8 cellular contexts compared by ENCODE assay signal in the genomic region with DNA sequence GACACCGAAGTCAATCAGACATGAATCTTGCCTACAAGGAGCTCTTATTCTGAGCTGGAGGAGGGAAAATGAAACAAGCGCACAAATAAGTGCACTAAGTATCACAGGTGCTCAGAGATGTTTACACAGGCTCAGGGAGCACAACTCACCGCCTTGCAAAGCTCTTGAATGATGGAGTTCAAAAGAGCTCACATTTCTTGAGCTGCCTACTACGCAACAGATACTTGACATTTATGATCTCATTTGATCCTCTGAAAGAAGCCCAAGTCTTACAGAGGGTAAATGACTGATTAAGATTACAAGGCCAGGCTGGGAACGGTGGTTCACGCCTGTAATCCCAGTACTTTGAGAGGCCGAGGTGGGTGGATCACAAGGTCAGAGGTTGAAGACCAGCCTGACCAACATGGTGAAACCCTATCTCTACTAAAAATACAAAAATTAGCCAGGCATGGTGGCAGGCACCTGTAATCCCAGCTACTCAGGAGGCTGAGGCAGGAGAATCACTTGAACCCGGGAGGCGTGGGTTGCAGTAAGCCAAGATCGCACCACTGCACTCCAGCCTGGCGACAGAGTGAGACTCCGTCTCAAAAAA. TPM values are rescaled to one million over a fixed set of nuclear protein-coding genes. Genes with fewer than 3 reads are reported as not detected.
DNase-seq lines count a peak whose midpoint lies in the region; ATAC-seq and TF ChIP-seq lines count a peak whose summit lies in the region.
"Not testable (repeated sequence)": the region's sequence is repeated elsewhere in the genome, so short reads cannot be mapped to it uniquely, and the experiment has no call there.

No MANE protein-coding gene starts in this region.

- H2BK12ac ChIP-seq in trophoblast cell (ENCODE audit: low read length): not testable (repeated sequence)

- not testable (repeated sequence) for H3K4me3 ChIP-seq in MM.1S (ENCODE audit: low read length); endocrine pancreas (ENCODE audit: control insufficient read depth, insufficient read depth, low read length); lung; trophoblast cell (ENCODE audit: low read depth, low read length); upper lobe of right lung

- POLR2A ChIA-PET in activated CD4-positive, alpha-beta T cell treated with anti-CD3 and anti-CD28 coated beads for 36 hours (lab: Charles Lee): interaction anchor here (0.7 kb wide), 1 partner anchor 303 kb away, joined by 4 read pairs; no protein-coding TSS in a partner anchor

- peak; percentile 32 for DNase-seq in DMS 273 (lab: John Stamatoyannopoulos, UW; ENCODE audit: unreplicated experiment)
- DNase-seq in MM.1S: peak; percentile 39
- peak; percentile 68 for DNase-seq in NCI-H2196 (lab: John Stamatoyannopoulos, UW; ENCODE audit: unreplicated experiment)
- peak; percentile 6 for DNase-seq in activated CD4-positive, alpha-beta T cell treated with anti-CD3 and anti-CD28 coated beads for 36 hours
- DNase-seq in lung (ENCODE audit: low spot score): peak; percentile 31
- not testable (repeated sequence) for DNase-seq in trophoblast cell, upper lobe of right lung

- peaks cover 25% of the 10 kb centered on the region for H3K79me2 ChIP-seq in MM.1S (ENCODE audit: low read length)
- H3K79me2 ChIP-seq in trophoblast cell (ENCODE audit: control insufficient read depth, insufficient read depth, low read length, poor library complexity): not testable (repeated sequence)

- H3K27me3 Mint-ChIP-seq in activated CD4-positive, alpha-beta T cell treated with anti-CD3 and anti-CD28 coated beads for 36 hours: not testable (repeated sequence)

- H4K12ac ChIP-seq in trophoblast cell (ENCODE audit: low read depth, low read length): not testable (repeated sequence)

- peak overlapping the region; percentile 31 for H4K91ac ChIP-seq in trophoblast cell (ENCODE audit: low read depth, low read length)

- peak overlapping the region; percentile 19 for H2BK5ac ChIP-seq in trophoblast cell (ENCODE audit: low read depth, low read length, poor library complexity)

- H3K36me3 Mint-ChIP-seq in activated CD4-positive, alpha-beta T cell treated with anti-CD3 and anti-CD28 coated beads for 36 hours (ENCODE audit: low read depth): not testable (repeated sequence)

- not testable (repeated sequence) for H3K4ac ChIP-seq in trophoblast cell (ENCODE audit: low read depth, low read length)

- H3K9ac ChIP-seq in MM.1S (ENCODE audit: low read length) (0 out of 2 replicates have a peak overlapping the region, but pooled peaks have one; percentile 1), endocrine pancreas (ENCODE audit: control insufficient read depth, insufficient read depth, low read length) (peak overlapping the region; percentile 67)
- H3K9ac ChIP-seq in trophoblast cell (ENCODE audit: low read length): not testable (repeated sequence)

- H3K4me1 ChIP-seq in MM.1S (ENCODE audit: low read length) (peaks cover 32% of the 10 kb centered on the region), lung (ENCODE audit: control insufficient read depth in 2 of 2, insufficient read depth in 2 of 2, low read length in 2 of 2) (peaks cover 0 to 10% of the 10 kb centered on the region in 2 donors), trophoblast cell (ENCODE audit: control insufficient read depth in 1 of 2, insufficient read depth in 2 of 2, low read length in 2 of 2) (peaks cover 10 to 16% of the 10 kb centered on the region in 2 experiments), upper lobe of right lung (peaks cover 21% of the 10 kb centered on the region)
- H3K4me1 ChIP-seq in endocrine pancreas (ENCODE audit: control insufficient read depth, insufficient read depth, low read length): not testable (repeated sequence)

- intact Hi-C loops in activated CD4-positive, alpha-beta T cell treated with anti-CD3 and anti-CD28 coated beads for 36 hours (cut with DNase I, micrococcal nuclease): loop anchor here (1.0 to 5.0 kb wide), 5 partner anchors 62 to 437 kb away; partner anchors contain the start of gene PHOX2A (in 1 of the 2)
- intact Hi-C loops in upper lobe of right lung (cut with DNase I): not testable (repeated sequence)

- TF ChIP-seq CTCF in MM.1S (IDR thresholded peaks at IDR 0.05; ENCODE audit: low read length); lung (IDR thresholded peaks at IDR 0.05; ENCODE audit: control extremely low read depth, extremely low read depth); upper lobe of right lung (IDR thresholded peaks at IDR 0.05): not testable (repeated sequence)

- peak overlapping the region; percentile 57 for H3K27ac Mint-ChIP-seq in activated CD4-positive, alpha-beta T cell treated with anti-CD3 and anti-CD28 coated beads for 36 hours

- not testable (repeated sequence) for H4K20me1 ChIP-seq in MM.1S (ENCODE audit: insufficient read depth, low read length)

- peak overlapping the region; percentile 31 for H2BK120ac ChIP-seq in trophoblast cell (ENCODE audit: insufficient read depth, low read length, poor library complexity)

- H3K4me3 Mint-ChIP-seq in activated CD4-positive, alpha-beta T cell treated with anti-CD3 and anti-CD28 coated beads for 36 hours: not testable (repeated sequence)

- H3K36me3 ChIP-seq in MM.1S (replicated peaks; ENCODE audit: insufficient read depth, low read length); endocrine pancreas (ENCODE audit: control insufficient read depth, insufficient read depth, low read length); lung (ENCODE audit: control insufficient read depth in 2 of 2, insufficient read depth in 2 of 2, low read length in 2 of 2); trophoblast cell (ENCODE audit: control insufficient read depth in 1 of 2, insufficient read depth in 2 of 2, low read length in 2 of 2); upper lobe of right lung: not testable (repeated sequence)

- H3K9me3 ChIP-seq in MM.1S (replicated peaks; ENCODE audit: insufficient read depth, low read length); endocrine pancreas (ENCODE audit: control insufficient read depth, low read length); lung (ENCODE audit: control insufficient read depth in 2 of 2, insufficient read depth in 1 of 2, low read length in 1 of 2); trophoblast cell (ENCODE audit: insufficient read depth, low read depth, low read length); upper lobe of right lung: not testable (repeated sequence)

- not testable (repeated sequence) for H3K9me3 Mint-ChIP-seq in activated CD4-positive, alpha-beta T cell treated with anti-CD3 and anti-CD28 coated beads for 36 hours (ENCODE audit: low read depth)

- H3K79me1 ChIP-seq in trophoblast cell (ENCODE audit: low read length): peaks cover 14% of the 10 kb centered on the region

- H3K9me2 ChIP-seq in MM.1S (replicated peaks; ENCODE audit: insufficient read depth, low read length): not testable (repeated sequence)

- peak overlapping the region; percentile 31; the same call in 1 of the 2 replicates for H3K4me2 ChIP-seq in MM.1S (ENCODE audit: low read depth, low read length)
- not testable (repeated sequence) for H3K4me2 ChIP-seq in trophoblast cell (ENCODE audit: low read length)

- H2AFZ ChIP-seq in MM.1S (ENCODE audit: low read length): 0 out of 2 replicates have a peak overlapping the region, but pooled peaks have one; percentile 5
- not testable (repeated sequence) for H2AFZ ChIP-seq in trophoblast cell (ENCODE audit: insufficient read depth, low read length, poor library complexity)

- H3F3A ChIP-seq in MM.1S (ENCODE audit: insufficient read depth, low read length): peaks cover 17% of the 10 kb centered on the region

- H3K18ac ChIP-seq in trophoblast cell (ENCODE audit: low read length): not testable (repeated sequence)

- ATAC-seq in activated CD4-positive, alpha-beta T cell treated with anti-CD3 and anti-CD28 coated beads for 36 hours: peak; percentile 20
- ATAC-seq in lung (ENCODE audit: insufficient read depth, low FRiP score) (peak; percentile 44), upper lobe of right lung (peak; percentile 80)

- peaks cover 36% of the 10 kb centered on the region for H3K4me1 Mint-ChIP-seq in activated CD4-positive, alpha-beta T cell treated with anti-CD3 and anti-CD28 coated beads for 36 hours

- not testable (repeated sequence) for H3K23ac ChIP-seq in trophoblast cell (ENCODE audit: low read length)

- H4K8ac ChIP-seq in trophoblast cell (ENCODE audit: low read depth, low read length): not testable (repeated sequence)

- peak overlapping the region; percentile 46; the same call in 1 of the 2 replicates for H3K27ac ChIP-seq in MM.1S (ENCODE audit: low read length)
- H3K27ac ChIP-seq in lung (ENCODE audit: low read depth in 1 of 2, low read length in 1 of 2): peak overlapping the region in 1 of 2 donors; percentile 61
- H3K27ac ChIP-seq in trophoblast cell (ENCODE audit: low read depth, low read length): not testable (repeated sequence)
- H3K27ac ChIP-seq in upper lobe of right lung: peak overlapping the region; percentile 25

- H3K27me3 ChIP-seq in MM.1S (replicated peaks; ENCODE audit: insufficient read depth, low read length); endocrine pancreas (ENCODE audit: control insufficient read depth, insufficient read depth, low read length); lung (ENCODE audit: control insufficient read depth, insufficient read depth); trophoblast cell (ENCODE audit: insufficient read depth, low read length); upper lobe of right lung: not testable (repeated sequence)

- not testable (repeated sequence) for H2AK5ac ChIP-seq in trophoblast cell (ENCODE audit: low read length)

- CTCF ChIA-PET in activated CD4-positive, alpha-beta T cell treated with anti-CD3 and anti-CD28 coated beads for 36 hours (lab: Charles Lee): interaction anchor here (0.6 to 4.8 kb wide), 23 partner anchors 9 to 436 kb away, joined by 3 to 69 read pairs (median 4); partner anchors contain the start of gene CLPB

- WGBS in lung, 2 donors: 78 to 92% methylated on average over 12 of the region's 12 CpGs
- no CpG with 5 or more reads among the region's 12 CpGs for WGBS in trophoblast cell (ENCODE audit: extremely low coverage, insufficient coverage, insufficient read length)

- not testable (repeated sequence) for H3K14ac ChIP-seq in trophoblast cell (ENCODE audit: low read length)

RNA-seq across cellular contexts. Expression of gene CLPB, which starts 19.6 kb away (rescaled TPM):
- 10 to 100 TPM; 35.8 to 40.2 TPM for total RNA-seq in activated CD4-positive, alpha-beta T cell treated with anti-CD3 and anti-CD28 coated beads for 36 hours
- total RNA-seq in lung: 10 to 100 TPM; 14.6 to 33.4 TPM
- polyA plus RNA-seq in lung: 10 to 100 TPM; 12.7 to 13.8 TPM
- 38.1 and 40.0 TPM in 2 replicates for polyA plus RNA-seq in trophoblast cell (2013)
- total RNA-seq in upper lobe of right lung: 25.7 TPM

Comparison
In these comparisons a context has a peak if more than half of its experiments do, and no peak if none do; other contexts are left out.
1. ATAC-seq: peak in every context shown above with its lines; median percentile 80 in upper lobe of right lung; 44 in lung; 20 in activated CD4-positive, alpha-beta T cell treated with anti-CD3 and anti-CD28 coated beads for 36 hours.